ENCODE assay signal across 25 cellular contexts in the genomic region with DNA sequence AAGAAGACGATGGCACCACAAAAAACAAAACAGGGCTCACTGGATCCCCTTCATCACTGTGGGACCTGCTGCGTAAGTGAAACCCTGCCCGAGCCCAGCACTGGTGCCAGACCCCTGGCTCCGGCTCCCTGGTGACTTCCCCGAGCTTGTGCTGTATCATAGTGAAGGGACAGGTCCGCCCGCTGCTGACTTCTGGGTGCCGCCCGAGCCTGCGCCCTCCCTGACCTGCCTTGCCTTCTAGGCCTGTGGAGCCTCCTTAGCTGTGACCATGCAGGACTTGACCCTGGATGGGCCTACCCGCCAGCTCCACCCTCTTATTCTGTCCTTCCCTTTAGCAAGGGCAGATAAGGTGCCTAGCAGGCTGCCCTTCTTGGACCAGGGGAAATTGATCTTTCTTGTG. TPM values are rescaled to one million over a fixed set of nuclear protein-coding genes. Genes with fewer than 3 reads are reported as not detected.
DNase-seq lines count a peak whose midpoint lies in the region; ATAC-seq and TF ChIP-seq lines count a peak whose summit lies in the region.
"Had no signal": no experiment of that assay in that cellular context is flagged by ENCODE, and none has a peak within 500 bp of the region (broad histone marks: within the 10 kb centered on the region; RNA-seq: fewer than 3 reads in every experiment).

No MANE protein-coding gene starts in this region.

- H3K18ac ChIP-seq in H9 (ENCODE audit: insufficient read length, low read depth, low read length): no peak overlapping the region

- peak; percentile 42 for ATAC-seq in upper lobe of right lung
- ATAC-seq: GM12878, GM23338, HCT116 had no signal

- H3K14ac ChIP-seq in H9 (ENCODE audit: insufficient read depth, low read length): no peak overlapping the region

- H3K36me3 Mint-ChIP-seq in endodermal cell (ENCODE audit: low read depth) (no peaks in the 10 kb centered on the region), H9 (ENCODE audit: insufficient read depth in 1 of 3, low read depth in 3 of 3) (no peaks in the 10 kb centered on the region)
- H3K36me3 Mint-ChIP-seq: CD4-positive, CD25-positive, alpha-beta regulatory T cell; CD8-positive, alpha-beta memory T cell had no signal

- no peak overlapping the region for H3K23ac ChIP-seq in H9 (ENCODE audit: insufficient read length, low read depth, low read length)

- no peak overlapping the region for H4K8ac ChIP-seq in H9 (replicated peaks; ENCODE audit: insufficient read length, low read depth, low read length)

- H3K36me3 ChIP-seq in Peyer's patch (no peaks in the 10 kb centered on the region), endodermal cell (ENCODE audit: control insufficient read depth, insufficient read depth, low read length) (no peaks in the 10 kb centered on the region), spleen (no peaks in the 10 kb centered on the region), upper lobe of right lung (no peaks in the 10 kb centered on the region), SJCRH30 (no peaks in the 10 kb centered on the region)
- H3K36me3 ChIP-seq: BE2C had no signal

- peak in 2 of 3 donors; percentile 20 to 35 for DNase-seq in Peyer's patch
- DNase-seq in endodermal cell: peak; percentile 31
- peak; percentile 71 for DNase-seq in spleen
- no peak for DNase-seq in upper lobe of right lung
- no peak for DNase-seq in H9
- no peak for DNase-seq in stimulated activated CD8-positive, alpha-beta memory T cell treated with anti-CD3 and anti-CD28 coated beads, Interleukin-4, amount 100 ng/mL, for 48 hours
- DNase-seq in SJCRH30: no peak
- DNase-seq: ACHN; BE2C; C1 segment of cervical spinal cord; CD4-positive, CD25-positive, alpha-beta regulatory T cell; CD8-positive, alpha-beta memory T cell; COR-L47; DMS 273 treated with DMSO at 0.1 percent for 48 hours; DMS53; DND-41; EL; HFFc6; IMR-90 had no signal

- peaks cover 4% of the 10 kb centered on the region for H3K4me1 Mint-ChIP-seq in endodermal cell
- H3K4me1 Mint-ChIP-seq in H9: peaks cover 4% of the 10 kb centered on the region in 2 experiments; a peak in 3 of 4 replicates
- H3K4me1 Mint-ChIP-seq: CD4-positive, CD25-positive, alpha-beta regulatory T cell; CD8-positive, alpha-beta memory T cell; GM23338 had no signal

- no peak overlapping the region for H3K4me3 ChIP-seq in Peyer's patch
- no peak overlapping the region for H3K4me3 ChIP-seq in endodermal cell (ENCODE audit: low read length)
- no peak overlapping the region for H3K4me3 ChIP-seq in spleen
- no peak overlapping the region for H3K4me3 ChIP-seq in upper lobe of right lung
- no peak overlapping the region for H3K4me3 ChIP-seq in SJCRH30
- H3K4me3 ChIP-seq: GM12878, GM23338 had no signal

- no peaks in the 10 kb centered on the region for H3K4me1 ChIP-seq in Peyer's patch
- no peaks in the 10 kb centered on the region for H3K4me1 ChIP-seq in endodermal cell (ENCODE audit: control insufficient read depth, insufficient read depth, low read length)
- no peaks in the 10 kb centered on the region for H3K4me1 ChIP-seq in spleen
- H3K4me1 ChIP-seq in upper lobe of right lung: no peaks in the 10 kb centered on the region
- no peaks in the 10 kb centered on the region for H3K4me1 ChIP-seq in H9 (ENCODE audit: insufficient read depth, low read length)
- no peaks in the 10 kb centered on the region for H3K4me1 ChIP-seq in SJCRH30
- H3K4me1 ChIP-seq: BE2C had no signal

- H3K4me2 ChIP-seq in H9 (ENCODE audit: insufficient read depth, insufficient read length, low read length): no peak overlapping the region
- H3K4me2 ChIP-seq: GM23338 had no signal

- H2BK15ac ChIP-seq in H9 (ENCODE audit: low read depth, low read length): no peak overlapping the region

- H3K9me3 ChIP-seq in Peyer's patch (no peaks in the 10 kb centered on the region), endodermal cell (ENCODE audit: control insufficient read depth, low read length) (no peaks in the 10 kb centered on the region), spleen (no peaks in the 10 kb centered on the region), upper lobe of right lung (no peaks in the 10 kb centered on the region), H9 (ENCODE audit: control insufficient read depth, low read depth, low read length) (no peaks in the 10 kb centered on the region), SJCRH30 (replicated peaks) (no peaks in the 10 kb centered on the region)
- H3K9me3 ChIP-seq: BE2C had no signal

- no peak overlapping the region for H2BK12ac ChIP-seq in H9 (ENCODE audit: insufficient read length, low read depth, low read length)

- intact Hi-C loops in spleen (cut with DNase I; ENCODE audit: low total_unique reads) (no loop called here), upper lobe of right lung (cut with DNase I) (no loop called here)

- H2AFZ ChIP-seq in H9 (ENCODE audit: low read length): no peak overlapping the region
- H2AFZ ChIP-seq: GM23338 had no signal

- H4K20me1 ChIP-seq in H9 (ENCODE audit: control insufficient read depth, insufficient read depth, insufficient read length): no peaks in the 10 kb centered on the region

- H3K4me3 Mint-ChIP-seq in endodermal cell (no peak overlapping the region), H9 (no peak overlapping the region)
- H3K4me3 Mint-ChIP-seq: CD4-positive, CD25-positive, alpha-beta regulatory T cell; CD8-positive, alpha-beta memory T cell; GM23338; HFFc6 had no signal

- H2BK120ac ChIP-seq in H9 (ENCODE audit: low read depth, low read length, poor library complexity, severe bottlenecking): no peak overlapping the region

- no peak overlapping the region for H2BK20ac ChIP-seq in H9 (ENCODE audit: low read depth, low read length, poor library complexity, severe bottlenecking)

- H3K27ac ChIP-seq in Peyer's patch (no peak overlapping the region), endodermal cell (ENCODE audit: low read depth, low read length) (no peak overlapping the region), spleen (no peak overlapping the region), upper lobe of right lung (no peak overlapping the region), H9 (ENCODE audit: insufficient read length, low read depth, low read length) (no peak overlapping the region), SJCRH30 (no peak overlapping the region)
- H3K27ac ChIP-seq: HL-60 had no signal

- no peak for TF ChIP-seq POLR2A in Peyer's patch (IDR thresholded peaks at IDR 0.05)
- TF ChIP-seq POLR2A in spleen (IDR thresholded peaks at IDR 0.05): no peak

- H2BK5ac ChIP-seq in H9 (ENCODE audit: insufficient read length, low read length): no peak overlapping the region

- H3K27me3 ChIP-seq in Peyer's patch (no peaks in the 10 kb centered on the region), endodermal cell (ENCODE audit: control insufficient read depth, insufficient read depth, low read length, poor library complexity, severe bottlenecking) (peaks cover 9% of the 10 kb centered on the region), spleen (replicated peaks in 1 of 7) (no peaks in the 10 kb centered on the region), upper lobe of right lung (no peaks in the 10 kb centered on the region), H9 (ENCODE audit: insufficient read depth, low read length) (no peaks in the 10 kb centered on the region), SJCRH30 (no peaks in the 10 kb centered on the region)

- no peak overlapping the region for H3T11ph ChIP-seq in H9 (ENCODE audit: low read length)

- H3K9me3 Mint-ChIP-seq in endodermal cell (no peaks in the 10 kb centered on the region), H9 (no peaks in the 10 kb centered on the region; a peak in 1 of 5 replicates)
- H3K9me3 Mint-ChIP-seq: CD4-positive, CD25-positive, alpha-beta regulatory T cell; GM23338; HFFc6 had no signal

- no peak overlapping the region for H2AK5ac ChIP-seq in H9 (ENCODE audit: insufficient read length, low read length)

- TF ChIP-seq CTCF in Peyer's patch (IDR thresholded peaks at IDR 0.05) (no peak), endodermal cell (conservative IDR thresholded peaks at IDR 0.05) (no peak), spleen (IDR thresholded peaks at IDR 0.05 in 8 of 11, conservative IDR thresholded peaks at IDR 0.05 in 3 of 11) (no peak), upper lobe of right lung (IDR thresholded peaks at IDR 0.05) (no peak), H9 (conservative IDR thresholded peaks at IDR 0.05) (no peak)

- no peak overlapping the region for H4K5ac ChIP-seq in H9 (ENCODE audit: insufficient read length, low read depth, low read length)

- H3K27me3 Mint-ChIP-seq in endodermal cell (ENCODE audit: insufficient read depth): no peaks in the 10 kb centered on the region
- H3K27me3 Mint-ChIP-seq in H9 (ENCODE audit: low read depth): no peaks in the 10 kb centered on the region
- H3K27me3 Mint-ChIP-seq: CD8-positive, alpha-beta memory T cell had no signal

- no peak overlapping the region for H4K91ac ChIP-seq in H9 (ENCODE audit: insufficient read length, low read depth, low read length)

- H3K79me1 ChIP-seq in H9 (ENCODE audit: insufficient read depth, low read depth, low read length, poor library complexity, severe bottlenecking): no peaks in the 10 kb centered on the region

- WGBS in endodermal cell (ENCODE audit: insufficient coverage in 1 of 2, insufficient read length in 1 of 2), 2 experiments: 92 to 95% methylated on average over 11 of the region's 11 CpGs
- WGBS in spleen, 5 donors: 90 to 97% (median 94%) methylated on average over 11 of the region's 11 CpGs
- no CpG with 5 or more reads among the region's 11 CpGs for WGBS in H9 (ENCODE audit: extremely low coverage, insufficient read length, low lambda C conversion rate)

- H3K56ac ChIP-seq in H9 (ENCODE audit: insufficient read length, low read depth, low read length): no peak overlapping the region

- no peaks in the 10 kb centered on the region for H3K79me2 ChIP-seq in H9 (ENCODE audit: insufficient read depth, low read length)

- no peaks in the 10 kb centered on the region for H3K23me2 ChIP-seq in H9 (ENCODE audit: insufficient read length, low read depth, low read length, poor library complexity, severe bottlenecking)

- no peak overlapping the region for H3K4ac ChIP-seq in H9 (ENCODE audit: low read depth, low read length)

- H3K9ac ChIP-seq in endodermal cell (ENCODE audit: extremely low read depth, low read length, poor library complexity, severe bottlenecking): no peak overlapping the region
- H3K9ac ChIP-seq in H9 (ENCODE audit: extremely low read depth, insufficient read length, low read length): no peak overlapping the region

- H3K27ac Mint-ChIP-seq in endodermal cell: no peak overlapping the region
- no peak overlapping the region for H3K27ac Mint-ChIP-seq in H9
- H3K27ac Mint-ChIP-seq: CD4-positive, CD25-positive, alpha-beta regulatory T cell; GM23338; HFFc6 had no signal

RNA-seq across cellular contexts. Expression of a gene that starts 7.9 kb away (rescaled TPM):
- total RNA-seq in Peyer's patch: not detected
- total RNA-seq in endodermal cell: not detected
- polyA plus RNA-seq in endodermal cell (2013, experiment 1 of 2): not detected
- polyA plus RNA-seq in endodermal cell (2013, experiment 2 of 2): not detected
- total RNA-seq in spleen: not detected
- under 1 TPM; 0.09 to 0.20 (median 0.10) TPM for polyA plus RNA-seq in spleen
- total RNA-seq in upper lobe of right lung: not detected
- not detected in 2 replicates for total RNA-seq in H9 (2021)
- total RNA-seq in SJCRH30 (2014; rRNA removed; shearing (Covaris generic)): not detected in 2 replicates
- total RNA-seq: CD4-positive, CD25-positive, alpha-beta regulatory T cell; CD8-positive, alpha-beta memory T cell; G401; GM12878; GM23338; HT1080; IMR-90 had no signal
- polyA plus RNA-seq: CD4-positive, CD25-positive, alpha-beta regulatory T cell; CD8-positive, alpha-beta memory T cell; GM12878; GM23338 had no signal

RNA-seq across cellular contexts. Expression of a gene that starts 24.0 kb away (rescaled TPM):
- not detected for total RNA-seq in Peyer's patch
- total RNA-seq in endodermal cell: 1 to 10 TPM in 1 of 2 donors, under 1 TPM in 1; 0.33 to 1.5 TPM
- not detected for polyA plus RNA-seq in endodermal cell (2013, experiment 1 of 2)
- not detected for polyA plus RNA-seq in endodermal cell (2013, experiment 2 of 2)
- 1 to 10 TPM in 4 of 7 donors, under 1 TPM in 1, not detected in 2; 0.57 to 2.2 (median 1.1) TPM for total RNA-seq in spleen
- polyA plus RNA-seq in spleen: 1 to 10 TPM; 1.2 to 3.6 (median 1.4) TPM
- total RNA-seq in upper lobe of right lung: not detected
- total RNA-seq in H9 (2021): not detected in 2 replicates
- not detected in 2 replicates for total RNA-seq in SJCRH30 (2014; rRNA removed; shearing (Covaris generic))
- total RNA-seq: CD4-positive, CD25-positive, alpha-beta regulatory T cell; CD8-positive, alpha-beta memory T cell; G401; GM12878; GM23338; HFFc6; HT1080; IMR-90 had no signal
- polyA plus RNA-seq: CD8-positive, alpha-beta memory T cell; GM12878; GM23338; IMR-90 had no signal

Comparison
In these comparisons a context has a peak if more than half of its experiments do, and no peak if none do; other contexts are left out.
1. DNase-seq: peak in Peyer's patch (2 of 3), endodermal cell (single experiment) and spleen (single experiment); none in upper lobe of right lung (single experiment), H9 (single experiment), stimulated activated CD8-positive, alpha-beta memory T cell treated with anti-CD3 and anti-CD28 coated beads, Interleukin-4, amount 100 ng/mL, for 48 hours (single experiment) and SJCRH30 (0 of 2).